ENCODE assay signal across 25 cellular contexts in the genomic region with DNA sequence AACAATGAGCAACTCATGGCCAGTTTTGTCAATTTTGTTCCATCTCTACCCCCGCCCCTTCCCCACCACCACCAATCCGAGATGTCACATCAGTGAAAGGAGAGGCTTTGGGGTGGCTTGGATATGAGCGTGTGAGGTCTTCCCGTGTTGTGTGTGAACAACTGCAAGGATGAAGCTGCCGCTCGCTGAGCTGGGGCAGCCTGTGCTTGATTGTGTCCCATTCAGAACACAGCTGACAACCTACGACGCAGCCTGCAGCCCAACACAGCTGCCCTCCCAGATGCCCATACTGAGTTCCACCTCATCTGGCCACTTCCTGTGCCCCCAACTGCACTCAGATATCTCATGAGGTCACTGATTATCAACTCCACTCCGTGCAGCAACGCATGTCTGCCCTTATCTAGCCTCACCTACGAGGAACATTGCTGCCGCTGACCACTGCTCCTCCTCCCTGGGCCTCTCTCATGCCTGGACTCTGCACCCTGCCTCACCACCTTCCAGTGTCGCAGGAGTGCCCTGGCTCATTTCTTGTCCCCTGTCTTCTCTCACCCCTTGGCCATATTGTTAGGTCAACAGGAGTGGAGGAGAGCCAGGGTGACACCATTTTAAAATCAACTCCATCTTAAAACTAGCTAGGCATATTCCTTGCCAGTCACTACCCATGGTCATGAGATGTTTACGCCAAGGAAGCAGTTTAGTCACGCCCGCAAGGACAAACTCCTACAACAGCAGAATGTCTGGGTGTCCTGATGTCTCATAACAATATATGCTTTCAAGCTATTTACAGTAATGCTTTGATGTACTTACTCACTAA. TPM values are rescaled to one million over a fixed set of nuclear protein-coding genes. Genes with fewer than 3 reads are reported as not detected.
"Had no signal": no experiment of that assay in that cellular context is flagged by ENCODE, and none has a peak within 500 bp of the region (broad histone marks: within the 10 kb centered on the region; RNA-seq: fewer than 3 reads in every experiment).

No MANE protein-coding gene starts in this region.

- H3K4me1 ChIP-seq: colonic mucosa, gastroesophageal sphincter, heart left ventricle, left lung, suprapubic skin, vagina had no signal

- ATAC-seq: activated CD4-positive, alpha-beta T cell treated with anti-CD3 and anti-CD28 coated beads for 36 hours; gastroesophageal sphincter; heart left ventricle; left lung had no signal

- H3K36me3 Mint-ChIP-seq: activated CD4-positive, alpha-beta memory T cell treated with anti-CD3 and anti-CD28 coated beads for 36 hours; activated naive CD8-positive, alpha-beta T cell treated with anti-CD3 and anti-CD28 coated beads for 36 hours; brain had no signal

- H3K36me3 ChIP-seq: colonic mucosa, gastroesophageal sphincter, heart left ventricle, left lung, suprapubic skin, transverse colon, vagina, WERI-Rb-1 had no signal

- H3K9me3 Mint-ChIP-seq: activated CD4-positive, alpha-beta memory T cell treated with anti-CD3 and anti-CD28 coated beads for 36 hours; activated naive CD8-positive, alpha-beta T cell treated with anti-CD3 and anti-CD28 coated beads for 36 hours; nephron progenitor cell; stimulated activated naive CD8-positive, alpha-beta T cell treated with anti-CD3 and anti-CD28 coated beads, Interleukin-15, Interleukin-2, amounts not matched to agents 100 ng/mL and 50 ng/mL, for 24 hours had no signal

- H3K27ac Mint-ChIP-seq: activated CD4-positive, alpha-beta memory T cell treated with anti-CD3 and anti-CD28 coated beads for 36 hours; activated CD4-positive, alpha-beta T cell treated with anti-CD3 and anti-CD28 coated beads for 36 hours; activated naive CD8-positive, alpha-beta T cell treated with anti-CD3 and anti-CD28 coated beads for 36 hours; brain; nephron progenitor cell; stimulated activated naive CD8-positive, alpha-beta T cell treated with anti-CD3 and anti-CD28 coated beads, Interleukin-15, Interleukin-2, amounts not matched to agents 100 ng/mL and 50 ng/mL, for 24 hours had no signal

- H3K9me3 ChIP-seq: colonic mucosa, gastroesophageal sphincter, heart left ventricle, left lung, suprapubic skin, transverse colon, vagina had no signal

- H3K27ac ChIP-seq: colonic mucosa, gastroesophageal sphincter, heart left ventricle, left lung, suprapubic skin, transverse colon, vagina, WERI-Rb-1 had no signal

- H3K27me3 ChIP-seq: colonic mucosa, gastroesophageal sphincter, left lung, suprapubic skin, transverse colon, vagina had no signal

- H3K4me3 Mint-ChIP-seq: activated CD4-positive, alpha-beta memory T cell treated with anti-CD3 and anti-CD28 coated beads for 36 hours; activated CD4-positive, alpha-beta T cell treated with anti-CD3 and anti-CD28 coated beads for 36 hours; activated naive CD8-positive, alpha-beta T cell treated with anti-CD3 and anti-CD28 coated beads for 36 hours; brain; nephron progenitor cell; stimulated activated naive CD8-positive, alpha-beta T cell treated with anti-CD3 and anti-CD28 coated beads, Interleukin-15, Interleukin-2, amounts not matched to agents 100 ng/mL and 50 ng/mL, for 24 hours had no signal

- H3K4me3 ChIP-seq: colonic mucosa, gastroesophageal sphincter, heart left ventricle, left lung, suprapubic skin, transverse colon, vagina had no signal

- DNase-seq: activated CD4-positive, alpha-beta memory T cell treated with anti-CD3 and anti-CD28 coated beads for 36 hours; activated CD4-positive, alpha-beta T cell treated with anti-CD3 and anti-CD28 coated beads for 36 hours; activated naive CD4-positive, alpha-beta T cell; activated naive CD8-positive, alpha-beta T cell treated with anti-CD3 and anti-CD28 coated beads for 36 hours; activated T-cell treated with anti-CD3 and anti-CD28 coated beads for 4 hours; central memory CD4-positive, alpha-beta T cell; colonic mucosa; heart left ventricle; left lung; midbrain; nephron progenitor cell; occipital lobe; T-helper 1 cell; T1000; transverse colon; WERI-Rb-1 had no signal

- H3K27me3 Mint-ChIP-seq: activated CD4-positive, alpha-beta memory T cell treated with anti-CD3 and anti-CD28 coated beads for 36 hours; activated CD4-positive, alpha-beta T cell treated with anti-CD3 and anti-CD28 coated beads for 36 hours; stimulated activated naive CD8-positive, alpha-beta T cell treated with anti-CD3 and anti-CD28 coated beads, Interleukin-15, Interleukin-2, amounts not matched to agents 100 ng/mL and 50 ng/mL, for 24 hours had no signal

RNA-seq across cellular contexts. Expression of gene IL4, which starts 7.3 kb away (rescaled TPM):
- total RNA-seq: activated naive CD8-positive, alpha-beta T cell treated with anti-CD3 and anti-CD28 coated beads for 36 hours; colonic mucosa; gastroesophageal sphincter; heart left ventricle; kidney epithelial cell; left lung; lung microvascular endothelial cell; occipital lobe; posterior vena cava; suprapubic skin; transverse colon; vagina had no signal
- polyA plus RNA-seq: esophagus, heart left ventricle had no signal

RNA-seq across cellular contexts. Expression of gene IL13, which starts 8.5 kb away (rescaled TPM):
- total RNA-seq: colonic mucosa, gastroesophageal sphincter, kidney epithelial cell, left lung, lung microvascular endothelial cell, occipital lobe, transverse colon, vagina had no signal
- polyA plus RNA-seq: esophagus, heart left ventricle had no signal
